12 cellular contexts compared by ENCODE assay signal in genomic region chr6:28808383-28808782, GRCh38.
A peak's percentile ranks its signal among the peaks of the same experiment; 100 is the strongest.
DNase-seq lines count a peak whose midpoint lies in the region; ATAC-seq, FAIRE-seq and TF ChIP-seq lines count a peak whose summit lies in the region.
"Had no signal": no experiment of that assay in that cellular context is flagged by ENCODE, and none has a peak within 500 bp of the region (broad histone marks: within the 10 kb centered on the region; RNA-seq: fewer than 3 reads in every experiment).

No MANE protein-coding gene starts in this region.

- H3K9me3 ChIP-seq in GM12878 (replicated peaks; ENCODE audit: control insufficient read depth, insufficient read depth, low read length), result peaks cover 3% of the 10 kb centered on the region; the same call in 2 of the 3 replicates

- RAD21 ChIA-PET in GM12878 (lab: Charles Lee; ENCODE audit: unreplicated experiment), result no interaction called here

- no peak for ATAC-seq in GM12878
- no peak for ATAC-seq in GM21737 (IDR thresholded peaks at IDR 0.05; ENCODE audit: unreplicated experiment)
- no peak for ATAC-seq in T-cell (replicated peaks in 1 of 4)
- no peak for ATAC-seq in HG02610 (IDR thresholded peaks at IDR 0.05; ENCODE audit: unreplicated experiment)

- peak overlapping the region; percentile 83 for H3K4me3 Mint-ChIP-seq in nephron progenitor cell
- peak overlapping the region in 1 of 2 donors; percentile 47 for H3K4me3 Mint-ChIP-seq in CD14-positive monocyte
- H3K4me3 Mint-ChIP-seq in T-cell, result no peak overlapping the region

- TF ChIP-seq EP300 in GM12878 (IDR thresholded peaks at IDR 0.05; ENCODE audit: borderline replicate concordance in 1 of 2, control insufficient read depth in 1 of 2, low read depth in 2 of 2, low read length in 2 of 2), result no peak

- H3K79me2 ChIP-seq in GM12878 (ENCODE audit: control insufficient read depth, insufficient read depth, low read length), result no peaks in the 10 kb centered on the region

- H3K36me3 Mint-ChIP-seq in nephron progenitor cell (ENCODE audit: low read depth), result no peaks in the 10 kb centered on the region
- peaks cover 11 to 12% of the 10 kb centered on the region in 2 donors for H3K36me3 Mint-ChIP-seq in CD14-positive monocyte
- H3K36me3 Mint-ChIP-seq in T-cell, result peaks cover 2% of the 10 kb centered on the region

- POLR2A ChIA-PET in GM12878 (lab: Charles Lee) (no interaction called here), T-cell (lab: Charles Lee) (no interaction called here)

- peaks cover 4% of the 10 kb centered on the region for H3K9me3 Mint-ChIP-seq in nephron progenitor cell
- peaks cover 5 to 56% (median 46%) of the 10 kb centered on the region in 7 donors for H3K9me3 Mint-ChIP-seq in CD14-positive monocyte
- peaks cover 0 to 30% (median 11%) of the 10 kb centered on the region in 3 donors for H3K9me3 Mint-ChIP-seq in T-cell

- H3K27ac Mint-ChIP-seq in nephron progenitor cell (no peak overlapping the region), CD14-positive monocyte (no peak overlapping the region), T-cell (no peak overlapping the region)

- CTCF ChIA-PET in GM12878 (lab: Yijun Ruan, JAX), result no interaction called here
- CTCF ChIA-PET in T-cell (lab: Charles Lee), result interaction anchor here in 1 of 2 donors (1.2 kb wide), 1 partner anchor 18 kb away, joined by 5 read pairs; no protein-coding TSS in a partner anchor

- no peak for TF ChIP-seq RAD21 in GM12878 (IDR thresholded peaks at IDR 0.05; ENCODE audit: insufficient read depth, low read depth, low read length)

- H4K20me1 ChIP-seq in GM12878 (ENCODE audit: control insufficient read depth, insufficient read depth), result no peaks in the 10 kb centered on the region

- H3K27me3 ChIP-seq in GM12878 (replicated peaks in 1 of 2; ENCODE audit: control insufficient read depth in 2 of 2, insufficient read depth in 2 of 2, low read length in 1 of 2), result peaks cover 4 to 5% of the 10 kb centered on the region in 2 experiments

- no TSS peak for BruUV-seq in GM12878 (replicated peaks; lab: Mats Ljungman, UMichigan)

- peaks cover 23% of the 10 kb centered on the region for H3K4me1 Mint-ChIP-seq in nephron progenitor cell
- peaks cover 5% of the 10 kb centered on the region for H3K4me1 Mint-ChIP-seq in CD14-positive monocyte
- H3K4me1 Mint-ChIP-seq in T-cell, result peaks cover 0 to 7% (median 5%) of the 10 kb centered on the region in 3 donors

- no peak for TF ChIP-seq CTCF in GM12865 (IDR thresholded peaks at IDR 0.05; ENCODE audit: insufficient read depth, low read depth, low read length, missing control alignments)
- no peak for TF ChIP-seq CTCF in GM12878 (IDR thresholded peaks at IDR 0.05 in 2 of 3, conservative IDR thresholded peaks at IDR 0.05 in 1 of 3; ENCODE audit: control insufficient read depth in 2 of 3, extremely low read depth in 1 of 3, insufficient read depth in 1 of 3, low read depth in 3 of 3, low read length in 3 of 3)
- no peak for TF ChIP-seq CTCF in nephron progenitor cell (IDR thresholded peaks at IDR 0.05)
- no peak for TF ChIP-seq CTCF in CD14-positive monocyte (IDR thresholded peaks at IDR 0.05)

- DNase-seq in GM12865 (ENCODE audit: low read depth), result no peak
- peak; percentile 7 for DNase-seq in NCI-H526 treated with DMSO at 0.1 percent for 48 hours (lab: John Stamatoyannopoulos, UW)
- DNase-seq in GM12878 (ENCODE audit: low read depth, low spot score), result no peak
- no peak for DNase-seq in nephron progenitor cell
- no peak for DNase-seq in CD14-positive monocyte (ENCODE audit: low spot score)
- DNase-seq in T-cell, result no peak
- DNase-seq: effector CD4-positive, alpha-beta T cell; midbrain; NCI-H1417 treated with DMSO at 0.1 percent for 48 hours; NCI-H524 treated with DMSO at 0.1 percent for 48 hours had no signal

- H2AFZ ChIP-seq in GM12878 (ENCODE audit: control insufficient read depth, low read depth, low read length), result no peak overlapping the region

- H3K4me2 ChIP-seq in GM12878 (ENCODE audit: control insufficient read depth, insufficient read depth), result peak overlapping the region; percentile 54; the same call in 1 of the 2 replicates

- no peak overlapping the region for H3K9ac ChIP-seq in GM12878 (ENCODE audit: control insufficient read depth, insufficient read depth, low read length)

- WGBS in GM12878 (ENCODE audit: insufficient coverage, insufficient replicate concordance, low lambda C conversion rate, missing lambda C conversion rate), result 64% methylated on average over 13 of the region's 13 CpGs

- H3K27me3 Mint-ChIP-seq in nephron progenitor cell (ENCODE audit: low read depth, poor library complexity), result peaks cover 100% of the 10 kb centered on the region
- H3K27me3 Mint-ChIP-seq in CD14-positive monocyte (ENCODE audit: low read depth in 3 of 3), result peaks cover 94 to 99% (median 96%) of the 10 kb centered on the region in 3 donors
- H3K27me3 Mint-ChIP-seq in T-cell, result peaks cover 82 to 87% of the 10 kb centered on the region in 2 donors

- SMC1A ChIA-PET in GM12878 (lab: Charles Lee; ENCODE audit: uncharacterized antibody, unreplicated experiment), result no interaction called here

- intact Hi-C loops in GM12878 (cut with micrococcal nuclease; ENCODE audit: unreplicated experiment) (no loop called here), CD14-positive monocyte (cut with micrococcal nuclease) (no loop called here)

- H3K4me1 ChIP-seq in GM12878 (ENCODE audit: control insufficient read depth, insufficient read depth, low read length), result no peaks in the 10 kb centered on the region

- no peaks in the 10 kb centered on the region for H3K36me3 ChIP-seq in GM12878 (ENCODE audit: control insufficient read depth in 2 of 2, insufficient read depth in 2 of 2, low read length in 1 of 2)

- in situ Hi-C loops in GM12878 (cut with MboI), result no loop called here

- peak overlapping the region; percentile 4; the same call in 1 of the 2 replicates for H3K4me3 ChIP-seq in GM12865 (ENCODE audit: low read depth, low read length)
- peak overlapping the region; percentile 23; the same call in 1 of the 2 replicates for H3K4me3 ChIP-seq in GM12878

- FAIRE-seq in GM12878 (lab: Jason Lieb, UNC), result no peak

- TF ChIP-seq POLR2A in GM12878 (IDR thresholded peaks at IDR 0.05; ENCODE audit: low read depth, low read length), result no peak

- H3K27ac ChIP-seq in GM12878 (ENCODE audit: control insufficient read depth, insufficient read depth), result no peak overlapping the region

TF ChIP-seq in GM12878, 131 proteins besides CTCF, POLR2A, EP300 and RAD21 (continues in another document):
- TF ChIP-seq GATAD2B (conservative IDR thresholded peaks at IDR 0.05; ENCODE audit: low read depth) (no peak), EGR1 (IDR thresholded peaks at IDR 0.05; ENCODE audit: borderline replicate concordance in 1 of 2, low read depth in 2 of 2, low read length in 2 of 2) (no peak), NR2C1 (IDR thresholded peaks at IDR 0.05) (no peak), HCFC1 (IDR thresholded peaks at IDR 0.05; ENCODE audit: low read length) (no peak), ZNF622 (IDR thresholded peaks at IDR 0.05) (no peak), POLR2AphosphoS2 (IDR thresholded peaks at IDR 0.05; ENCODE audit: low read depth, low read length) (no peak), FOS (IDR thresholded peaks at IDR 0.05; ENCODE audit: borderline replicate concordance, extremely low read depth, insufficient read length) (no peak), NFIC (IDR thresholded peaks at IDR 0.05; ENCODE audit: low read depth, low read length) (no peak), ZBTB4 (CRISPR knock-in tag; IDR thresholded peaks at IDR 0.05) (no peak), RBBP5 (conservative IDR thresholded peaks at IDR 0.05) (no peak), PKNOX1 (IDR thresholded peaks at IDR 0.05) (no peak), CHD4 (IDR thresholded peaks at IDR 0.05) (no peak)
